ENCODE assay signal across 8 cellular contexts in genomic region chr2:152025678-152026287, GRCh38.
DNase-seq lines count a peak whose midpoint lies in the region; ATAC-seq and TF ChIP-seq lines count a peak whose summit lies in the region.

No MANE protein-coding gene starts in this region.

- peaks cover 6 to 17% (median 13%) of the 10 kb centered on the region in 3 donors for H3K27me3 Mint-ChIP-seq in naive B cell

- peak; percentile 54 for DNase-seq in DMS153 (lab: John Stamatoyannopoulos, UW)
- DNase-seq in activated T-cell treated with anti-CD3 and anti-CD28 coated beads for 24 hours (ENCODE audit: low read depth): peak; percentile 67
- peak; percentile 41 for DNase-seq in epithelial cell of proximal tubule (ENCODE audit: low read depth)
- DNase-seq in naive B cell: peak; percentile 70
- DNase-seq in stimulated activated CD8-positive, alpha-beta memory T cell treated with anti-CD3 and anti-CD28 coated beads, Interleukin-7, amount 100 ng/mL, for 48 hours (ENCODE audit: extremely low read depth in 1 of 2, low read depth in 1 of 2): peak; percentile 52 to 62

- H3K36me3 Mint-ChIP-seq in naive B cell: no peaks in the 10 kb centered on the region

- H3K4me3 Mint-ChIP-seq in naive B cell: peak overlapping the region; percentile 32 to 95 (median 83)

- H3F3A ChIP-seq in OCI-LY1 (ENCODE audit: insufficient read depth, low read length): no peaks in the 10 kb centered on the region

- no peaks in the 10 kb centered on the region for H3K27me3 ChIP-seq in HUES64 (ENCODE audit: insufficient read depth, low read length)
- no peaks in the 10 kb centered on the region for H3K27me3 ChIP-seq in OCI-LY1 (ENCODE audit: insufficient read depth, low read length)

- WGBS in HUES64: 25% methylated on average over 15 of the region's 15 CpGs

- H3K9me3 Mint-ChIP-seq in naive B cell: peaks cover 0 to 2% (median 0%) of the 10 kb centered on the region in 7 donors

- peak overlapping the region; percentile 61 for H3K4me2 ChIP-seq in OCI-LY1 (ENCODE audit: low read length)

- H3K4me1 Mint-ChIP-seq in naive B cell: peaks cover 0 to 5% (median 5%) of the 10 kb centered on the region in 3 donors

- H3K9me3 ChIP-seq in HUES64 (ENCODE audit: insufficient read depth, low read depth, low read length) (no peaks in the 10 kb centered on the region), OCI-LY1 (ENCODE audit: low read length) (no peaks in the 10 kb centered on the region)

- H4K20me1 ChIP-seq in OCI-LY1 (ENCODE audit: insufficient read depth, low read length): no peaks in the 10 kb centered on the region

- peak overlapping the region; percentile 48; the same call in 1 of the 2 replicates for H2AFZ ChIP-seq in OCI-LY1 (ENCODE audit: low read length)

- no peaks in the 10 kb centered on the region for H3K9me2 ChIP-seq in OCI-LY1 (ENCODE audit: low read depth, low read length)

- TF ChIP-seq CTCF in OCI-LY1 (IDR thresholded peaks at IDR 0.05; ENCODE audit: low read length) (peak; percentile 100), epithelial cell of proximal tubule (conservative IDR thresholded peaks at IDR 0.05; ENCODE audit: low read depth, low read length) (peak; percentile 98)

- H3K79me2 ChIP-seq in OCI-LY1 (ENCODE audit: insufficient read depth, low read length): no peaks in the 10 kb centered on the region

- H3K4me1 ChIP-seq in HUES64 (ENCODE audit: insufficient read depth, low read length) (no peaks in the 10 kb centered on the region), OCI-LY1 (ENCODE audit: insufficient read depth, low read length, severe bottlenecking) (no peaks in the 10 kb centered on the region)

- H3K9ac ChIP-seq in HUES64 (ENCODE audit: low read depth, low read length): no peak overlapping the region
- H3K9ac ChIP-seq in OCI-LY1 (ENCODE audit: low read length): no peak overlapping the region

- H3K27ac ChIP-seq in HUES64 (ENCODE audit: low read depth, low read length) (no peak overlapping the region), OCI-LY1 (ENCODE audit: low read depth, low read length, poor library complexity, severe bottlenecking) (no peak overlapping the region)

- H3K36me3 ChIP-seq in HUES64 (ENCODE audit: insufficient read depth, low read length): no peaks in the 10 kb centered on the region
- H3K36me3 ChIP-seq in OCI-LY1 (ENCODE audit: insufficient read depth, low read length): no peaks in the 10 kb centered on the region

- H3K4me3 ChIP-seq in HUES64 (ENCODE audit: low read length) (peak overlapping the region; percentile 45), OCI-LY1 (ENCODE audit: low read depth, low read length, poor library complexity, severe bottlenecking) (peak overlapping the region; percentile 43), epithelial cell of proximal tubule (ENCODE audit: low read depth, low read length) (peak overlapping the region; percentile 43)

- ATAC-seq in GM21528 (IDR thresholded peaks at IDR 0.05; ENCODE audit: low FRiP score, unreplicated experiment) (peak; percentile 87), naive B cell (ENCODE audit: low read depth in 2 of 2) (peak; percentile 92 to 95)

- H3K27ac Mint-ChIP-seq in naive B cell: peak overlapping the region in 3 of 6 donors; percentile 52 to 78 (median 77)
